ENCODE assay signal across 14 cellular contexts in the genomic region with DNA sequence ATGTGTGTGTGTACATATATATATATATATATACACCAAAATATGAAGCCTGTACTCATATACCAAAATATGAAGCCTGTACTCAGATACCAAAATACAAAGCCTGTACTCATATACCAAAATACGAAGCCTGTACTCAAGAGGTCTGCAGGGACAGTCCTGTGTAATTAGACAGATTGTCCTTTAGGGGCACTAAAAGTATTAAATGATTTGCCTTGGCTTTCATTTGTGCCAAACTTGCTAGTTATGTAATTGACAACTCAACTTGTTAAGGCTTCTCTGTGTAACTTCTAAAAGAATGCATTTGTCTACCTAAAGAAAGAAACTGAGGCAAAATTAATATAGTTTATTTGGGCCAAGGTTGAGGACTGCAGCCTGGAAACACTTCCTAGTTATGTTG. TPM values are rescaled to one million over a fixed set of nuclear protein-coding genes. Genes with fewer than 3 reads are reported as not detected.
DNase-seq lines count a peak whose midpoint lies in the region; ATAC-seq and TF ChIP-seq lines count a peak whose summit lies in the region.
"Had no signal": no experiment of that assay in that cellular context is flagged by ENCODE, and none has a peak within 500 bp of the region (broad histone marks: within the 10 kb centered on the region; RNA-seq: fewer than 3 reads in every experiment).

No MANE protein-coding gene starts in this region.

- H3K36me3 Mint-ChIP-seq in glutamatergic neuron (ENCODE audit: unreplicated experiment), result no peaks in the 10 kb centered on the region
- H3K36me3 Mint-ChIP-seq: natural killer cell had no signal

- H3K4me3 Mint-ChIP-seq in glutamatergic neuron (ENCODE audit: unreplicated experiment), result no peak overlapping the region
- H3K4me3 Mint-ChIP-seq: natural killer cell had no signal

- no peak for ATAC-seq in HG02981 (IDR thresholded peaks at IDR 0.05; ENCODE audit: unreplicated experiment)
- ATAC-seq: natural killer cell had no signal

- H3K4me3 ChIP-seq in GM12864 (ENCODE audit: low read depth, low read length) (no peak overlapping the region), epithelial cell of proximal tubule (ENCODE audit: low read depth, low read length) (no peak overlapping the region)

- TF ChIP-seq CTCF in GM12864 (IDR thresholded peaks at IDR 0.05; ENCODE audit: low read depth, low read length, missing control alignments) (peak; percentile 22), epithelial cell of proximal tubule (conservative IDR thresholded peaks at IDR 0.05; ENCODE audit: low read depth, low read length) (peak; percentile 8), glutamatergic neuron (IDR thresholded peaks at IDR 0.05; ENCODE audit: partially characterized antibody, unreplicated experiment) (no peak)

- no peaks in the 10 kb centered on the region for H3K4me1 Mint-ChIP-seq in glutamatergic neuron (ENCODE audit: low read depth, unreplicated experiment)

- H3K27me3 Mint-ChIP-seq in glutamatergic neuron (ENCODE audit: unreplicated experiment), result no peaks in the 10 kb centered on the region

- H3K27ac Mint-ChIP-seq in glutamatergic neuron (ENCODE audit: unreplicated experiment), result no peak overlapping the region
- H3K27ac Mint-ChIP-seq: natural killer cell had no signal

- in situ Hi-C loops in ACHN (cut with HindIII; ENCODE audit: low pct_ligation_motif_present, low pct_unique_long_range_greater_than_20kb, low sequenced_read_pairs), result no loop called here

- peak; percentile 31 for DNase-seq in ACHN
- no peak for DNase-seq in GM12864 (ENCODE audit: low read depth)
- peak; percentile 77 for DNase-seq in OCI-M1 (lab: John Stamatoyannopoulos, UW)
- no peak for DNase-seq in epithelial cell of proximal tubule (ENCODE audit: low read depth)
- no peak for DNase-seq in NOMO-1 treated with dmso at 0.1 percent for 144 hours (lab: John Stamatoyannopoulos, UW; ENCODE audit: unreplicated experiment)
- no peak for DNase-seq in cardiac septum (ENCODE audit: low spot score)
- no peak for DNase-seq in glutamatergic neuron
- DNase-seq: activated T-cell treated with anti-CD3 and anti-CD28 coated beads, Interleukin-2, amount 50 U/mL, for 1 hour; Caco-2; islet precursor cell; MM.1S; natural killer cell; stimulated activated CD8-positive, alpha-beta memory T cell treated with anti-CD3 and anti-CD28 coated beads, Interleukin-4, amount 100 ng/mL, for 48 hours had no signal

- peaks cover 1% of the 10 kb centered on the region for H3K9me3 Mint-ChIP-seq in glutamatergic neuron (ENCODE audit: unreplicated experiment)
- H3K9me3 Mint-ChIP-seq: natural killer cell had no signal

- intact Hi-C loops in cardiac septum (cut with DNase I), result no loop called here

RNA-seq across cellular contexts. Expression of gene DHX40, which starts 30.8 kb away (rescaled TPM):
- total RNA-seq in epithelial cell of proximal tubule, result 26.5 and 39.7 TPM in 2 replicates
- 18.2 TPM for total RNA-seq in cardiac septum
- 33.7 TPM for total RNA-seq in glutamatergic neuron (ENCODE audit: unreplicated experiment)

Comparison
In these comparisons a context has a peak if more than half of its experiments do, and no peak if none do; other contexts are left out.
1. DNase-seq: peak in ACHN (single experiment) and OCI-M1 (single experiment); none in GM12864 (single experiment), epithelial cell of proximal tubule (single experiment), NOMO-1 treated with dmso at 0.1 percent for 144 hours (single experiment), cardiac septum (single experiment) and glutamatergic neuron (single experiment).